8 cellular contexts compared by ENCODE assay signal in genomic region chr21:37452222-37452621, GRCh38.
DNase-seq lines count a peak whose midpoint lies in the region; ATAC-seq and TF ChIP-seq lines count a peak whose summit lies in the region.

No MANE protein-coding gene starts in this region.

- no peak overlapping the region for H2BK12ac ChIP-seq in H9 (ENCODE audit: insufficient read length, low read depth, low read length)

- H3K27ac Mint-ChIP-seq in CD4-positive, alpha-beta memory T cell, result peak overlapping the region in 6 of 7 donors; percentile 6 to 79 (median 62)
- H3K27ac Mint-ChIP-seq in H9, result peak overlapping the region in 1 of 3 experiments; percentile 2; a peak in 2 of 7 replicates

- no peak overlapping the region for H2AFZ ChIP-seq in H9 (ENCODE audit: low read length)

- no peak for TF ChIP-seq CTCF in H9 (conservative IDR thresholded peaks at IDR 0.05)

- no peaks in the 10 kb centered on the region for H3K9me3 Mint-ChIP-seq in CD4-positive, alpha-beta memory T cell
- H3K9me3 Mint-ChIP-seq in H9, result no peaks in the 10 kb centered on the region

- H3K36me3 Mint-ChIP-seq in CD4-positive, alpha-beta memory T cell, result peaks cover 17 to 32% of the 10 kb centered on the region in 2 donors
- peaks cover 0 to 6% (median 3%) of the 10 kb centered on the region in 3 experiments; a peak in 2 of 7 replicates for H3K36me3 Mint-ChIP-seq in H9 (ENCODE audit: insufficient read depth in 1 of 3, low read depth in 3 of 3)

- H3K9me3 ChIP-seq in CD4-positive, alpha-beta memory T cell (ENCODE audit: control insufficient read depth in 1 of 2, low read length in 2 of 2), result no peaks in the 10 kb centered on the region
- H3K9me3 ChIP-seq in SK-N-MC (ENCODE audit: low read depth, low read length) (no peaks in the 10 kb centered on the region), H9 (ENCODE audit: control insufficient read depth, low read depth, low read length) (no peaks in the 10 kb centered on the region)

- H3K9ac ChIP-seq in SK-N-MC (ENCODE audit: insufficient read length) (no peak overlapping the region), H9 (ENCODE audit: extremely low read depth, insufficient read length, low read length) (no peak overlapping the region)

- no peak overlapping the region for H3K18ac ChIP-seq in H9 (ENCODE audit: insufficient read length, low read depth, low read length)

- peaks cover 44% of the 10 kb centered on the region for H3K79me2 ChIP-seq in H9 (ENCODE audit: insufficient read depth, low read length)

- no peaks in the 10 kb centered on the region for H3K23me2 ChIP-seq in H9 (ENCODE audit: insufficient read length, low read depth, low read length, poor library complexity, severe bottlenecking)

- intact Hi-C loops in CD4-positive, alpha-beta memory T cell (cut with micrococcal nuclease), result no loop called here

- H2AK5ac ChIP-seq in H9 (ENCODE audit: insufficient read length, low read length), result no peak overlapping the region

- POLR2A ChIA-PET in CD4-positive, alpha-beta memory T cell (lab: Charles Lee; ENCODE audit: partially characterized antibody), result no interaction called here

- H4K20me1 ChIP-seq in H9 (ENCODE audit: control insufficient read depth, insufficient read depth, insufficient read length), result peaks cover 5% of the 10 kb centered on the region

- peaks cover 59 to 85% (median 73%) of the 10 kb centered on the region in 4 donors for H3K4me1 Mint-ChIP-seq in CD4-positive, alpha-beta memory T cell
- peaks cover 56 to 58% of the 10 kb centered on the region in 2 experiments for H3K4me1 Mint-ChIP-seq in H9

- no peak overlapping the region for H3K4me3 ChIP-seq in CD4-positive, alpha-beta memory T cell (ENCODE audit: low read length in 2 of 2)
- no peak overlapping the region for H3K4me3 ChIP-seq in SK-N-MC

- H3K4me1 ChIP-seq in CD4-positive, alpha-beta memory T cell (ENCODE audit: insufficient read depth, low read length), result peaks cover 87% of the 10 kb centered on the region
- H3K4me1 ChIP-seq in H9 (ENCODE audit: insufficient read depth, low read length), result peaks cover 15% of the 10 kb centered on the region; the same call in 1 of the 2 replicates

- H3K23ac ChIP-seq in H9 (ENCODE audit: insufficient read length, low read depth, low read length), result no peak overlapping the region

- DNase-seq in CD4-positive, alpha-beta memory T cell, result no peak
- DNase-seq in SK-N-MC (ENCODE audit: low read depth, low spot score), result no peak
- peak; percentile 95 for DNase-seq in glomerular visceral epithelial cell (ENCODE audit: extremely low spot score)
- DNase-seq in putamen (ENCODE audit: low spot score), result peak; percentile 67
- no peak for DNase-seq in activated CD4-positive, CD25-positive, alpha-beta regulatory T cell (lab: John Stamatoyannopoulos, UW)
- DNase-seq in H9, result no peak
- no peak for DNase-seq in NCI-H526 (lab: John Stamatoyannopoulos, UW)

- no peak overlapping the region for H4K8ac ChIP-seq in H9 (replicated peaks; ENCODE audit: insufficient read length, low read depth, low read length)

- no peak overlapping the region for H3K27ac ChIP-seq in CD4-positive, alpha-beta memory T cell (ENCODE audit: low read depth, low read length)
- H3K27ac ChIP-seq in SK-N-MC, result peak overlapping the region; percentile 22; the same call in 1 of the 2 replicates
- no peak overlapping the region for H3K27ac ChIP-seq in H9 (ENCODE audit: insufficient read length, low read depth, low read length)

- H3K4me2 ChIP-seq in H9 (ENCODE audit: insufficient read depth, insufficient read length, low read length), result no peak overlapping the region

- no peak for ATAC-seq in GM18907 (IDR thresholded peaks at IDR 0.05; ENCODE audit: unreplicated experiment)

- 100% methylated on average over 1 of the region's 4 CpGs for WGBS in H9 (ENCODE audit: extremely low coverage, insufficient read length, low lambda C conversion rate)

- peak overlapping the region in 3 of 8 donors; percentile 44 to 49 (median 47) for H3K4me3 Mint-ChIP-seq in CD4-positive, alpha-beta memory T cell
- H3K4me3 Mint-ChIP-seq in H9, result no peak overlapping the region

- no peak overlapping the region for H2BK15ac ChIP-seq in H9 (ENCODE audit: low read depth, low read length)

- H3K14ac ChIP-seq in H9 (ENCODE audit: insufficient read depth, low read length), result no peak overlapping the region

- H2BK5ac ChIP-seq in H9 (ENCODE audit: insufficient read length, low read length), result no peak overlapping the region

- H2BK120ac ChIP-seq in H9 (ENCODE audit: low read depth, low read length, poor library complexity, severe bottlenecking), result no peak overlapping the region

- no peaks in the 10 kb centered on the region for H3K27me3 Mint-ChIP-seq in CD4-positive, alpha-beta memory T cell
- no peaks in the 10 kb centered on the region; the same call in 1 of the 2 replicates for H3K27me3 Mint-ChIP-seq in H9 (ENCODE audit: low read depth)

- no peak overlapping the region for H3K56ac ChIP-seq in H9 (ENCODE audit: insufficient read length, low read depth, low read length)

- H4K5ac ChIP-seq in H9 (ENCODE audit: insufficient read length, low read depth, low read length), result no peak overlapping the region

- CTCF ChIA-PET in CD4-positive, alpha-beta memory T cell (lab: Charles Lee; ENCODE audit: partially characterized antibody), result interaction anchor here (0.7 kb wide), 1 partner anchor 103 kb away, joined by 3 read pairs; no protein-coding TSS in a partner anchor

- no peak overlapping the region for H3K4ac ChIP-seq in H9 (ENCODE audit: low read depth, low read length)

- H3K27me3 ChIP-seq in CD4-positive, alpha-beta memory T cell (ENCODE audit: insufficient read depth, low read length), result no peaks in the 10 kb centered on the region
- H3K27me3 ChIP-seq in H9 (ENCODE audit: insufficient read depth, low read length), result no peaks in the 10 kb centered on the region

- H3K36me3 ChIP-seq in CD4-positive, alpha-beta memory T cell (ENCODE audit: insufficient read depth, low read length), result no peaks in the 10 kb centered on the region
- peaks cover 13% of the 10 kb centered on the region for H3K36me3 ChIP-seq in SK-N-MC (ENCODE audit: insufficient read depth, low read length)

- no peak overlapping the region for H2BK20ac ChIP-seq in H9 (ENCODE audit: low read depth, low read length, poor library complexity, severe bottlenecking)

- no peak overlapping the region for H4K91ac ChIP-seq in H9 (ENCODE audit: insufficient read length, low read depth, low read length)

- H3T11ph ChIP-seq in H9 (ENCODE audit: low read length), result no peak overlapping the region

- H3K79me1 ChIP-seq in H9 (ENCODE audit: insufficient read depth, low read depth, low read length, poor library complexity, severe bottlenecking), result no peaks in the 10 kb centered on the region

Comparison
In these comparisons a context has a peak if more than half of its experiments do, and no peak if none do; other contexts are left out.
1. DNase-seq: peak in glomerular visceral epithelial cell (single experiment) and putamen (single experiment); none in CD4-positive, alpha-beta memory T cell (0 of 5), SK-N-MC (single experiment), activated CD4-positive, CD25-positive, alpha-beta regulatory T cell (0 of 4), H9 (single experiment) and NCI-H526 (0 of 2).